ENCODE assay signal across 10 cellular contexts in genomic region chr6:169420912-169421543, GRCh38.
DNase-seq lines count a peak whose midpoint lies in the region; ATAC-seq lines count a peak whose summit lies in the region.
"Had no signal": no experiment of that assay in that cellular context is flagged by ENCODE, and none has a peak within 500 bp of the region (broad histone marks: within the 10 kb centered on the region; RNA-seq: fewer than 3 reads in every experiment).

No MANE protein-coding gene starts in this region.

- intact Hi-C loops in posterior vena cava (cut with DNase I): no loop called here

- DNase-seq in NCI-H1694 treated with DMSO at 0.1 percent for 48 hours (lab: John Stamatoyannopoulos, UW): peak; percentile 0
- DNase-seq in NCI-H1694 (lab: John Stamatoyannopoulos, UW): no peak
- peak; percentile 32 for DNase-seq in NAMALWA (ENCODE audit: low spot score)
- DNase-seq in dermis blood vessel endothelial cell: peak; percentile 39
- peak; percentile 61 for DNase-seq in posterior vena cava (ENCODE audit: low spot score)
- no peak for DNase-seq in stimulated activated naive CD4-positive, alpha-beta T cell (lab: John Stamatoyannopoulos, UW)
- DNase-seq in NCI-H510A treated with DMSO at 0.1 percent for 48 hours (lab: John Stamatoyannopoulos, UW): no peak
- DNase-seq: activated CD4-positive, alpha-beta memory T cell treated with anti-CD3 and anti-CD28 coated beads, Interleukin-2, amount 10 ng/mL, durations not matched to agents 7 days and 5 days; NCI-H2081 treated with DMSO at 0.1 percent for 48 hours had no signal

- ATAC-seq in HG02973 (IDR thresholded peaks at IDR 0.05; ENCODE audit: unreplicated experiment): no peak

Comparison
In these comparisons a context has a peak if more than half of its experiments do, and no peak if none do; other contexts are left out.
1. DNase-seq: peak in NCI-H1694 treated with DMSO at 0.1 percent for 48 hours (single experiment), NAMALWA (single experiment), dermis blood vessel endothelial cell (single experiment) and posterior vena cava (single experiment); none in NCI-H1694 (single experiment), stimulated activated naive CD4-positive, alpha-beta T cell (0 of 6) and NCI-H510A treated with DMSO at 0.1 percent for 48 hours (single experiment).